Comparison of ENCODE assay signal across 21 cellular contexts in the genomic region with DNA sequence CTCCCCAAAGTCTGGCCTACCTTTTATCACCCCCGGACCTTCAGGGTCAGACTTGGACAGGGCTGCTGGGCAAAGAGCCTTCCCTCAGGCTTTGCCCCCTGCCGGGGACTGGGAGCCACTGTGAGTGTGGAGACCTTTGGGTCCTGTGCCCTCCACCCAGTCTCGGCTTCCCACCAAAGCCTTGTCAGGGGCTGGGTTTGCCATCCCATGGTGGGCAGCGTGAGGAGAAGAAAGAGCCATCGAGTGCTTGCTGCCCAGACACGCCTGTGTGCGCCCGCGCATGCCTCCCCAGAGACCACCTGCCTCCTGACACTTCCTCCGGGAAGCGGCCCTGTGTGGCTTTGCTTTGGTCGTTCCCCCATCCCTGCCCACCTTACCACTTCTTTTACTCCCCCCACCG. TPM values are rescaled to one million over a fixed set of nuclear protein-coding genes. Genes with fewer than 3 reads are reported as not detected.
DNase-seq lines count a peak whose midpoint lies in the region; ATAC-seq and TF ChIP-seq lines count a peak whose summit lies in the region.
"Had no signal": no experiment of that assay in that cellular context is flagged by ENCODE, and none has a peak within 500 bp of the region (broad histone marks: within the 10 kb centered on the region; RNA-seq: fewer than 3 reads in every experiment).

No MANE protein-coding gene starts in this region.

- DNase-seq in mesothelial cell of epicardium (ENCODE audit: low spot score in 2 of 2, unreplicated experiment in 2 of 2) (no peak), NCI-H1048 (lab: John Stamatoyannopoulos, UW) (no peak)
- no peak for DNase-seq in activated CD4-positive, alpha-beta T cell treated with anti-CD3 and anti-CD28 coated beads, Interleukin-2, amount 50 U/mL, for 4 hours
- DNase-seq: activated CD4-positive, alpha-beta T cell treated with anti-CD3 and anti-CD28 coated beads, Interleukin-2, amount 10 ng/mL, durations not matched to agents 7 days and 5 days; activated naive CD4-positive, alpha-beta T cell; activated T-cell treated with anti-CD3 and anti-CD28 coated beads, Interleukin-2, amount 50 U/mL, for 4 hours; Kasumi-1; NCI-H1694; NCI-H2171; PC-3; SIG-M5; stimulated activated CD4-positive, alpha-beta T cell treated with anti-CD3 and anti-CD28 coated beads, Interleukin-2, amount 100 ng/mL, for 48 hours; substantia nigra; T-helper 9 cell; upper lobe of right lung; WERI-Rb-1 had no signal

- peak overlapping the region in 1 of 3 donors; percentile 33 for H3K9ac ChIP-seq in skeletal muscle tissue (ENCODE audit: low read depth in 1 of 3, low read length in 3 of 3)

- H3K4me1 Mint-ChIP-seq in brain (peaks cover 85% of the 10 kb centered on the region), mesothelial cell of epicardium (peaks cover 18% of the 10 kb centered on the region)

- H3K27me3 Mint-ChIP-seq in brain (peaks cover 7% of the 10 kb centered on the region), mesothelial cell of epicardium (ENCODE audit: low read depth) (no peaks in the 10 kb centered on the region)
- H3K27me3 Mint-ChIP-seq: activated CD4-positive, alpha-beta T cell treated with anti-CD3 and anti-CD28 coated beads, Interleukin-2, amount 10 ng/mL, durations not matched to agents 7 days and 5 days had no signal

- H3K4me1 ChIP-seq in HEK293 (ENCODE audit: control insufficient read depth, insufficient read depth, low read length) (peaks cover 11% of the 10 kb centered on the region), skeletal muscle tissue (ENCODE audit: control insufficient read depth in 3 of 3, insufficient read depth in 3 of 3, low read length in 3 of 3) (peaks cover 43 to 68% (median 68%) of the 10 kb centered on the region in 3 donors)

- H3K4me3 ChIP-seq in HEK293 (ENCODE audit: low read depth, low read length) (no peak overlapping the region), skeletal muscle tissue (ENCODE audit: low read length in 3 of 3) (no peak overlapping the region)
- H3K4me3 ChIP-seq: upper lobe of right lung had no signal

- H3K36me3 ChIP-seq in HEK293 (ENCODE audit: control insufficient read depth in 2 of 2, insufficient read depth in 1 of 2, low read length in 2 of 2) (peaks cover 1 to 96% of the 10 kb centered on the region in 2 experiments; a peak in 2 of 3 replicates), skeletal muscle tissue (ENCODE audit: control insufficient read depth in 3 of 3, insufficient read depth in 3 of 3, low read length in 3 of 3) (peaks cover 64 to 95% (median 89%) of the 10 kb centered on the region in 3 donors)

- H3K4me3 Mint-ChIP-seq in brain, result peak overlapping the region in 3 of 5 experiments; percentile 53 to 74 (median 56)
- H3K4me3 Mint-ChIP-seq in mesothelial cell of epicardium, result no peak overlapping the region
- H3K4me3 Mint-ChIP-seq: activated CD4-positive, alpha-beta T cell treated with anti-CD3 and anti-CD28 coated beads, Interleukin-2, amount 10 ng/mL, durations not matched to agents 7 days and 5 days; activated T-cell treated with anti-CD3 and anti-CD28 coated beads, Interleukin-2, amount 50 U/mL, for 4 hours had no signal

- H3K27ac ChIP-seq in HEK293 (ENCODE audit: extremely low read depth, low read depth, low read length) (peak overlapping the region; percentile 45; the same call in 1 of the 2 replicates), skeletal muscle tissue (ENCODE audit: low read depth, low read length) (peak overlapping the region; percentile 21)
- H3K27ac ChIP-seq: upper lobe of right lung, WERI-Rb-1 had no signal

- H3K9me3 ChIP-seq in HEK293 (ENCODE audit: control insufficient read depth, insufficient read depth, low read depth, low read length) (no peaks in the 10 kb centered on the region), skeletal muscle tissue (ENCODE audit: control insufficient read depth in 3 of 3, low read length in 3 of 3) (no peaks in the 10 kb centered on the region)
- H3K9me3 ChIP-seq: upper lobe of right lung had no signal

- TF ChIP-seq CTCF in HEK293 (tag by site-specific recombination; IDR thresholded peaks at IDR 0.05) (no peak), brain (conservative IDR thresholded peaks at IDR 0.05) (no peak), mesothelial cell of epicardium (IDR thresholded peaks at IDR 0.05; ENCODE audit: unreplicated experiment) (no peak)

- no peak for ATAC-seq in GM21423 (IDR thresholded peaks at IDR 0.05; ENCODE audit: unreplicated experiment)
- ATAC-seq: activated T-cell treated with anti-CD3 and anti-CD28 coated beads, Interleukin-2, amount 50 U/mL, for 4 hours; HCT116; PC-3 had no signal

- H3K27me3 ChIP-seq in skeletal muscle tissue (ENCODE audit: control insufficient read depth in 3 of 3, insufficient read depth in 3 of 3, low read length in 3 of 3), result no peaks in the 10 kb centered on the region
- H3K27me3 ChIP-seq: upper lobe of right lung had no signal

- POLR2A ChIA-PET in HEK293 (lab: Yijun Ruan, JAX), result interaction anchor here (0.5 to 1.1 kb wide), 2 partner anchors 10 to 56 kb away, joined by 3 read pairs; no protein-coding TSS in a partner anchor

- no peaks in the 10 kb centered on the region for H3K9me3 Mint-ChIP-seq in brain
- no peaks in the 10 kb centered on the region for H3K9me3 Mint-ChIP-seq in mesothelial cell of epicardium
- H3K9me3 Mint-ChIP-seq: activated CD4-positive, alpha-beta T cell treated with anti-CD3 and anti-CD28 coated beads, Interleukin-2, amount 10 ng/mL, durations not matched to agents 7 days and 5 days; activated T-cell treated with anti-CD3 and anti-CD28 coated beads, Interleukin-2, amount 50 U/mL, for 4 hours had no signal

- H3K36me3 Mint-ChIP-seq in brain, result peaks cover 93% of the 10 kb centered on the region
- peaks cover 45% of the 10 kb centered on the region for H3K36me3 Mint-ChIP-seq in mesothelial cell of epicardium

- H3K27ac Mint-ChIP-seq in brain (peak overlapping the region in 3 of 5 experiments; percentile 78 to 94 (median 84)), mesothelial cell of epicardium (peak overlapping the region; percentile 34)
- H3K27ac Mint-ChIP-seq: activated CD4-positive, alpha-beta T cell treated with anti-CD3 and anti-CD28 coated beads, Interleukin-2, amount 10 ng/mL, durations not matched to agents 7 days and 5 days had no signal

- CTCF ChIA-PET in HEK293 (lab: Yijun Ruan, JAX), result interaction anchor here (1.0 kb wide), 1 partner anchor 10 kb away, joined by 3 read pairs; the partner anchor contains the start of gene VEGFA

TF ChIP-seq in HEK293, 187 proteins besides CTCF, POLR2A, EP300 and RAD21:
- TF ChIP-seq ZFHX2 (tag by site-specific recombination; conservative IDR thresholded peaks at IDR 0.05), result 0 out of 2 replicates have a peak, but pooled peaks have one; percentile 7
- peak; percentile 5; the same call in 1 of the 2 replicates for TF ChIP-seq ZIC2 (tag by site-specific recombination; IDR thresholded peaks at IDR 0.05)
- no peak for TF ChIP-seq ZNF660 (tag by site-specific recombination; IDR thresholded peaks at IDR 0.05)

RNA-seq across cellular contexts. Expression of gene VEGFA, which starts 10.3 kb away (rescaled TPM):
- polyA plus RNA-seq in brain (ENCODE audit: insufficient read depth, low read depth, low replicate concordance), result 99.2 TPM
- total RNA-seq in mesothelial cell of epicardium (181 to 186 TPM (median 185 TPM) in 3 replicates), skeletal muscle tissue (36.5 TPM)
